In genomic region chr22:37508431-37508963, GRCh38 we compare ENCODE assay signal across 19 cellular contexts. TPM values are rescaled to one million over a fixed set of nuclear protein-coding genes. Genes with fewer than 3 reads are reported as not detected.
DNase-seq lines count a peak whose midpoint lies in the region; ATAC-seq and TF ChIP-seq lines count a peak whose summit lies in the region.
"Had no signal": no experiment of that assay in that cellular context is flagged by ENCODE, and none has a peak within 500 bp of the region (broad histone marks: within the 10 kb centered on the region; RNA-seq: fewer than 3 reads in every experiment).

No MANE protein-coding gene starts in this region.

- WGBS in HUES64, result 92% methylated on average over 18 of the region's 21 CpGs

- H3K9me3 Mint-ChIP-seq in CD8-positive, alpha-beta T cell, result no peaks in the 10 kb centered on the region
- H3K9me3 Mint-ChIP-seq in activated CD8-positive, alpha-beta T cell treated with anti-CD3 and anti-CD28 coated beads for 36 hours, result no peaks in the 10 kb centered on the region
- H3K9me3 Mint-ChIP-seq: activated T-cell treated with anti-CD3 and anti-CD28 coated beads, Interleukin-2, amount 50 U/mL, for 72 hours; effector memory CD8-positive, alpha-beta T cell; memory B cell; stimulated activated effector memory CD8-positive, alpha-beta T cell treated with anti-CD3 and anti-CD28 coated beads, Interleukin-12 subunit alpha, Interleukin-12 subunit beta, amount 100 ng/mL, for 72 hours had no signal

- H3K36me3 ChIP-seq in HUES64 (ENCODE audit: insufficient read depth, low read length) (0 out of 2 replicates have a peak, but pooled peaks cover 7% of the 10 kb centered on the region), colonic mucosa (no peaks in the 10 kb centered on the region), gastrocnemius medialis (no peaks in the 10 kb centered on the region)
- no peaks in the 10 kb centered on the region for H3K36me3 ChIP-seq in CD8-positive, alpha-beta T cell (ENCODE audit: insufficient read depth, low read length)
- H3K36me3 ChIP-seq: prostate gland had no signal

- no peak overlapping the region for H3K4me3 Mint-ChIP-seq in CD8-positive, alpha-beta T cell
- H3K4me3 Mint-ChIP-seq in activated CD8-positive, alpha-beta T cell treated with anti-CD3 and anti-CD28 coated beads for 36 hours, result no peak overlapping the region
- H3K4me3 Mint-ChIP-seq: activated T-cell treated with anti-CD3 and anti-CD28 coated beads, Interleukin-2, amount 50 U/mL, for 72 hours; effector memory CD8-positive, alpha-beta T cell; memory B cell; stimulated activated effector memory CD8-positive, alpha-beta T cell treated with anti-CD3 and anti-CD28 coated beads, Interleukin-12 subunit alpha, Interleukin-12 subunit beta, amount 100 ng/mL, for 72 hours had no signal

- H3K9ac ChIP-seq in HUES64 (ENCODE audit: low read depth, low read length) (0 out of 2 replicates have a peak overlapping the region, but pooled peaks have one; percentile 38), colonic mucosa (ENCODE audit: low read depth in 2 of 2, low read length in 2 of 2) (no peak overlapping the region)

- no peak for TF ChIP-seq POLR2A in gastrocnemius medialis (IDR thresholded peaks at IDR 0.05)

- POLR2A ChIA-PET in CD8-positive, alpha-beta T cell (lab: Charles Lee), result no interaction called here
- POLR2A ChIA-PET in activated CD8-positive, alpha-beta T cell treated with anti-CD3 and anti-CD28 coated beads for 36 hours (lab: Charles Lee), result no interaction called here

- intact Hi-C loops in colonic mucosa (cut with DNase I), result no loop called here
- intact Hi-C loops in left colon (cut with DNase I, micrococcal nuclease), result no loop called here
- intact Hi-C loops in gastrocnemius medialis (cut with DNase I; ENCODE audit: low total_unique reads), result no loop called here
- intact Hi-C loops in CD8-positive, alpha-beta T cell (cut with DNase I, micrococcal nuclease), result no loop called here
- intact Hi-C loops in activated CD8-positive, alpha-beta T cell treated with anti-CD3 and anti-CD28 coated beads for 36 hours (cut with micrococcal nuclease), result no loop called here

- DNase-seq in colonic mucosa (no peak), left colon (peak in 1 of 2 donors; percentile 71), gastrocnemius medialis (no peak), NCI-H1417 (lab: John Stamatoyannopoulos, UW) (no peak), NCI-H2029 (lab: John Stamatoyannopoulos, UW) (no peak)
- no peak for DNase-seq in CD8-positive, alpha-beta T cell
- DNase-seq in activated CD8-positive, alpha-beta T cell treated with anti-CD3 and anti-CD28 coated beads for 36 hours, result no peak
- DNase-seq: activated CD4-positive, alpha-beta T cell treated with anti-CD3 and anti-CD28 coated beads for 4 hours; activated T-cell treated with anti-CD3 and anti-CD28 coated beads, Interleukin-2, amount 50 U/mL, for 72 hours; effector memory CD8-positive, alpha-beta T cell; hippocampal formation; MG63; stimulated activated CD4-positive, alpha-beta T cell treated with anti-CD3 and anti-CD28 coated beads, Interleukin-2, amount 100 ng/mL, for 48 hours; T-helper 1 cell had no signal

- TF ChIP-seq CTCF in colonic mucosa (IDR thresholded peaks at IDR 0.05) (peak; percentile 15), gastrocnemius medialis (IDR thresholded peaks at IDR 0.05 in 4 of 5, conservative IDR thresholded peaks at IDR 0.05 in 1 of 5) (peak in 2 of 5 experiments; percentile 23 to 28)
- no peak for TF ChIP-seq CTCF in CD8-positive, alpha-beta T cell (IDR thresholded peaks at IDR 0.05)
- no peak for TF ChIP-seq CTCF in activated CD8-positive, alpha-beta T cell treated with anti-CD3 and anti-CD28 coated beads for 36 hours (IDR thresholded peaks at IDR 0.05)

- no peaks in the 10 kb centered on the region for H3K9me3 ChIP-seq in HUES64 (ENCODE audit: insufficient read depth, low read depth, low read length)
- H3K9me3 ChIP-seq in colonic mucosa, result no peaks in the 10 kb centered on the region
- no peaks in the 10 kb centered on the region for H3K9me3 ChIP-seq in gastrocnemius medialis
- no peaks in the 10 kb centered on the region for H3K9me3 ChIP-seq in CD8-positive, alpha-beta T cell (ENCODE audit: low read length)
- H3K9me3 ChIP-seq: MG63, prostate gland had no signal

- no peak overlapping the region for H3K27ac Mint-ChIP-seq in CD8-positive, alpha-beta T cell
- no peak overlapping the region for H3K27ac Mint-ChIP-seq in activated CD8-positive, alpha-beta T cell treated with anti-CD3 and anti-CD28 coated beads for 36 hours
- H3K27ac Mint-ChIP-seq: activated T-cell treated with anti-CD3 and anti-CD28 coated beads, Interleukin-2, amount 50 U/mL, for 72 hours; memory B cell; stimulated activated effector memory CD8-positive, alpha-beta T cell treated with anti-CD3 and anti-CD28 coated beads, Interleukin-12 subunit alpha, Interleukin-12 subunit beta, amount 100 ng/mL, for 72 hours had no signal

- CTCF ChIA-PET in CD8-positive, alpha-beta T cell (lab: Charles Lee), result interaction anchor here (1.1 to 20.3 kb wide), 3 partner anchors 10 to 84 kb away, joined by 3 to 206 read pairs (median 22); no protein-coding TSS in a partner anchor
- CTCF ChIA-PET in activated CD8-positive, alpha-beta T cell treated with anti-CD3 and anti-CD28 coated beads for 36 hours (lab: Charles Lee), result interaction anchor here (1.3 to 1.6 kb wide), 2 partner anchors 10 to 84 kb away, joined by 3 to 7 read pairs; no protein-coding TSS in a partner anchor

- in situ Hi-C loops in gastrocnemius medialis (cut with MboI; ENCODE audit: low sequenced_read_pairs in 4 of 4), result no loop called here

- ATAC-seq in left colon (peak; percentile 7), gastrocnemius medialis (peak in 1 of 2 donors; percentile 33)
- ATAC-seq in CD8-positive, alpha-beta T cell, result no peak
- ATAC-seq in activated CD8-positive, alpha-beta T cell treated with anti-CD3 and anti-CD28 coated beads for 36 hours, result no peak
- ATAC-seq: activated T-cell treated with anti-CD3 and anti-CD28 coated beads, Interleukin-2, amount 50 U/mL, for 72 hours; effector memory CD8-positive, alpha-beta T cell; stimulated activated effector memory CD8-positive, alpha-beta T cell treated with anti-CD3 and anti-CD28 coated beads, Interleukin-12 subunit alpha, Interleukin-12 subunit beta, amount 100 ng/mL, for 72 hours had no signal

- no peaks in the 10 kb centered on the region for H3K36me3 Mint-ChIP-seq in CD8-positive, alpha-beta T cell
- no peaks in the 10 kb centered on the region for H3K36me3 Mint-ChIP-seq in activated CD8-positive, alpha-beta T cell treated with anti-CD3 and anti-CD28 coated beads for 36 hours (ENCODE audit: low read depth)
- H3K36me3 Mint-ChIP-seq: memory B cell; stimulated activated effector memory CD8-positive, alpha-beta T cell treated with anti-CD3 and anti-CD28 coated beads, Interleukin-12 subunit alpha, Interleukin-12 subunit beta, amount 100 ng/mL, for 72 hours had no signal

- H3K4me1 Mint-ChIP-seq in CD8-positive, alpha-beta T cell (ENCODE audit: low read depth), result no peaks in the 10 kb centered on the region
- H3K4me1 Mint-ChIP-seq in activated CD8-positive, alpha-beta T cell treated with anti-CD3 and anti-CD28 coated beads for 36 hours (ENCODE audit: low read depth), result no peaks in the 10 kb centered on the region
- H3K4me1 Mint-ChIP-seq: memory B cell; stimulated activated effector memory CD8-positive, alpha-beta T cell treated with anti-CD3 and anti-CD28 coated beads, Interleukin-12 subunit alpha, Interleukin-12 subunit beta, amount 100 ng/mL, for 72 hours had no signal

- H3K4me3 ChIP-seq in HUES64 (ENCODE audit: low read length) (no peak overlapping the region), colonic mucosa (no peak overlapping the region), gastrocnemius medialis (no peak overlapping the region)
- H3K4me3 ChIP-seq in CD8-positive, alpha-beta T cell (ENCODE audit: low read depth, low read length), result no peak overlapping the region
- H3K4me3 ChIP-seq: MG63, prostate gland had no signal

- H3K4me1 ChIP-seq in HUES64 (ENCODE audit: insufficient read depth, low read length), result no peaks in the 10 kb centered on the region; the same call in 1 of the 2 replicates
- peaks cover 25% of the 10 kb centered on the region for H3K4me1 ChIP-seq in colonic mucosa
- peaks cover 17 to 42% of the 10 kb centered on the region in 2 donors for H3K4me1 ChIP-seq in gastrocnemius medialis
- H3K4me1 ChIP-seq in CD8-positive, alpha-beta T cell (ENCODE audit: insufficient read depth, low read length), result no peaks in the 10 kb centered on the region
- H3K4me1 ChIP-seq: prostate gland had no signal

- H3K27me3 ChIP-seq in HUES64 (ENCODE audit: insufficient read depth, low read length) (no peaks in the 10 kb centered on the region), colonic mucosa (no peaks in the 10 kb centered on the region), gastrocnemius medialis (no peaks in the 10 kb centered on the region)
- no peaks in the 10 kb centered on the region for H3K27me3 ChIP-seq in CD8-positive, alpha-beta T cell (ENCODE audit: insufficient read depth, low read length)
- H3K27me3 ChIP-seq: MG63 had no signal

- H3K27me3 Mint-ChIP-seq in CD8-positive, alpha-beta T cell (ENCODE audit: low read depth), result no peaks in the 10 kb centered on the region
- H3K27me3 Mint-ChIP-seq in activated CD8-positive, alpha-beta T cell treated with anti-CD3 and anti-CD28 coated beads for 36 hours, result no peaks in the 10 kb centered on the region

- H3K27ac ChIP-seq in HUES64 (ENCODE audit: low read depth, low read length), result no peak overlapping the region
- H3K27ac ChIP-seq in colonic mucosa, result peak overlapping the region; percentile 46
- peak overlapping the region in 3 of 4 donors; percentile 60 to 73 (median 67) for H3K27ac ChIP-seq in gastrocnemius medialis
- H3K27ac ChIP-seq in CD8-positive, alpha-beta T cell (ENCODE audit: low read depth, low read length), result no peak overlapping the region
- H3K27ac ChIP-seq: prostate gland had no signal

RNA-seq across cellular contexts. Expression of gene CARD10, which starts 10.7 kb away (rescaled TPM):
- 7.2 TPM for polyA plus RNA-seq in HUES64 (2013, experiment 1 of 2)
- polyA plus RNA-seq in HUES64 (2013, experiment 2 of 2), result 8.3 TPM
- total RNA-seq in colonic mucosa, result 10 to 100 TPM; 59.3 to 60.5 TPM
- 10 to 100 TPM; 64.1 to 66.4 TPM for total RNA-seq in left colon
- 1 to 10 TPM; 2.6 to 5.7 (median 4.4) TPM for total RNA-seq in gastrocnemius medialis
- under 1 TPM in 1 of 2 experiments, not detected in 1; 0.19 TPM for total RNA-seq in CD8-positive, alpha-beta T cell
- total RNA-seq in activated CD8-positive, alpha-beta T cell treated with anti-CD3 and anti-CD28 coated beads for 36 hours, result under 1 TPM; 0.09 to 0.18 TPM

RNA-seq across cellular contexts. Expression of gene MFNG, which starts 22.3 kb away (rescaled TPM):
- polyA plus RNA-seq in HUES64 (2013, experiment 1 of 2), result 1.1 TPM
- 2.7 TPM for polyA plus RNA-seq in HUES64 (2013, experiment 2 of 2)
- total RNA-seq in colonic mucosa (10 to 100 TPM in 1 of 2 donors, 1 to 10 TPM in 1; 6.5 to 10.7 TPM), left colon (10 to 100 TPM; 10.4 to 11.2 TPM), gastrocnemius medialis (1 to 10 TPM; 2.4 to 7.0 (median 5.2) TPM)
- total RNA-seq in CD8-positive, alpha-beta T cell, result 10 to 100 TPM; 63.2 to 63.9 TPM
- total RNA-seq in activated CD8-positive, alpha-beta T cell treated with anti-CD3 and anti-CD28 coated beads for 36 hours, result 100 to 1,000 TPM; 155 to 160 TPM
- polyA plus RNA-seq: BJ had no signal

RNA-seq across cellular contexts. Expression of gene CDC42EP1, which starts 51.8 kb away (rescaled TPM):
- polyA plus RNA-seq in HUES64 (2013, experiment 1 of 2), result 10.7 TPM
- polyA plus RNA-seq in HUES64 (2013, experiment 2 of 2), result 14.1 TPM
- 10 to 100 TPM; 66.1 to 97.0 TPM for total RNA-seq in colonic mucosa
- 10 to 100 TPM; 52.2 to 64.1 TPM for total RNA-seq in left colon
- 1 to 10 TPM; 5.6 to 8.8 (median 6.8) TPM for total RNA-seq in gastrocnemius medialis
- not detected for total RNA-seq in CD8-positive, alpha-beta T cell
- under 1 TPM; 0.59 to 0.72 TPM for total RNA-seq in activated CD8-positive, alpha-beta T cell treated with anti-CD3 and anti-CD28 coated beads for 36 hours

Comparison
In these comparisons a context has a peak if more than half of its experiments do, and no peak if none do; other contexts are left out.
1. H3K27ac ChIP-seq: peak in colonic mucosa (single experiment) and gastrocnemius medialis (3 of 4); none in HUES64 (single experiment) and CD8-positive, alpha-beta T cell (single experiment).
2. RNA of gene CARD10, which starts 10.7 kb away (total RNA-seq): 64.1 to 66.4 TPM in left colon and 59.3 to 60.5 TPM in colonic mucosa; 2.6 to 5.7 TPM in gastrocnemius medialis, 0.19 TPM in CD8-positive, alpha-beta T cell and 0.09 to 0.18 TPM in activated CD8-positive, alpha-beta T cell treated with anti-CD3 and anti-CD28 coated beads for 36 hours; every median in the first group is over 4 times any median in the second.
3. RNA of gene MFNG, which starts 22.3 kb away (total RNA-seq): 155 to 160 TPM in activated CD8-positive, alpha-beta T cell treated with anti-CD3 and anti-CD28 coated beads for 36 hours and 63.2 to 63.9 TPM in CD8-positive, alpha-beta T cell; 10.4 to 11.2 TPM in left colon, 6.5 to 10.7 TPM in colonic mucosa and 2.4 to 7.0 TPM in gastrocnemius medialis; every median in the first group is over 4 times any median in the second.
4. RNA of gene CDC42EP1, which starts 51.8 kb away (total RNA-seq): 66.1 to 97.0 TPM in colonic mucosa and 52.2 to 64.1 TPM in left colon; 5.6 to 8.8 TPM in gastrocnemius medialis, 0.59 to 0.72 TPM in activated CD8-positive, alpha-beta T cell treated with anti-CD3 and anti-CD28 coated beads for 36 hours and not detected in CD8-positive, alpha-beta T cell; every median in the first group is over 4 times any median in the second.